Comparison of ENCODE assay signal across 33 cellular contexts in the genomic region with DNA sequence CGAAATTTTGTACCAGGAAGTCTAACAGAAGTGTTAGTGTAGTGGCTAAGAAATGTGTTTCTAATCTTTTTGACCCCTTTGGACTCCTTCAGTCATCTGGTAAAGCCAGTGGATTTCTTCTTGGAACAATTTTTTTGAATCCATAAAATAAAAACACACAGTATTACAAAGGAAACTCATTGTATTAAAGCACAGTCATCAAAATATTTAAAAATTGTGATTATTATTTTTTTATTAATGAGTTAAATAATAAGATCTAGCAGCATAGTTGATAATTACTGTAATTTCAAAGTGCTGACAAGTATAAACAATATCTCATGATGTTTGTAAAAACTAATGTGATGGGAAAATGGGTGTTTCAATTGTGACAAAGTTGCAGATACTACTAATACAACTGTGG.
DNase-seq lines count a peak whose midpoint lies in the region; ATAC-seq, FAIRE-seq and TF ChIP-seq lines count a peak whose summit lies in the region.
"Had no signal": no experiment of that assay in that cellular context is flagged by ENCODE, and none has a peak within 500 bp of the region (broad histone marks: within the 10 kb centered on the region; RNA-seq: fewer than 3 reads in every experiment).

No MANE protein-coding gene starts in this region.

- no peak overlapping the region for H3K9ac ChIP-seq in HepG2 (ENCODE audit: insufficient read depth, low read depth, low read length)
- H3K9ac ChIP-seq in IMR-90 (ENCODE audit: low read depth, low read length) = no peak overlapping the region
- no peak overlapping the region for H3K9ac ChIP-seq in K562 (ENCODE audit: insufficient read depth in 1 of 2, low read depth in 2 of 2, low read length in 2 of 2)
- H3K9ac ChIP-seq: BLaER1; BLaER1 treated with 17β-estradiol and CSF1 and Interleukin-3, amounts not matched to agents 10 nM and 100 nM had no signal

- no peak overlapping the region for H2AK9ac ChIP-seq in IMR-90 (replicated peaks; ENCODE audit: low read depth, low read length, poor library complexity)

- TF ChIP-seq POLR2A in HepG2 (IDR thresholded peaks at IDR 0.05; ENCODE audit: insufficient read depth in 1 of 2, low read depth in 2 of 2, low read length in 2 of 2) (no peak), right lobe of liver (IDR thresholded peaks at IDR 0.05) (no peak), IMR-90 (IDR thresholded peaks at IDR 0.05; ENCODE audit: low read depth, low read length) (no peak), K562 (conservative IDR thresholded peaks at IDR 0.05) (no peak)

- H4K5ac ChIP-seq in IMR-90 (ENCODE audit: low read depth, low read length) = no peak overlapping the region

- intact Hi-C loops in HepG2 (cut with micrococcal nuclease; ENCODE audit: unreplicated experiment) (no loop called here), right lobe of liver (cut with DNase I) (no loop called here), IMR-90 (cut with micrococcal nuclease) (no loop called here), K562 (cut with micrococcal nuclease) (no loop called here), dorsolateral prefrontal cortex (cut with DNase I) (no loop called here)

- no peak for TF ChIP-seq RAD21 in HepG2 (CRISPR knock-in tag; IDR thresholded peaks at IDR 0.05)
- no peak for TF ChIP-seq RAD21 in IMR-90 (IDR thresholded peaks at IDR 0.05; ENCODE audit: low read length)
- no peak for TF ChIP-seq RAD21 in K562 (CRISPR knock-in tag; conservative IDR thresholded peaks at IDR 0.05 in 1 of 2, IDR thresholded peaks at IDR 0.05 in 1 of 2)

- dilution Hi-C loops in IMR-90 (cut with HindIII; ENCODE audit: low sequenced_read_pairs, unreplicated experiment) = no loop called here

- in situ Hi-C loops in HepG2 (cut with HindIII; ENCODE audit: extremely low pct_ligation_motif_present, low pct_unique_long_range_greater_than_20kb) (no loop called here), IMR-90 (cut with MboI; ENCODE audit: low sequenced_read_pairs) (no loop called here), K562 (cut with MboI) (no loop called here)

- POLR2A ChIA-PET in HepG2 (lab: Yijun Ruan, JAX) (no interaction called here), IMR-90 (lab: Charles Lee; ENCODE audit: unreplicated experiment) (no interaction called here), K562 (lab: Yijun Ruan, JAX) (no interaction called here)

- H3K18ac ChIP-seq in IMR-90 (ENCODE audit: low read depth, low read length) = no peak overlapping the region

- WGBS in HepG2 (ENCODE audit: low lambda C conversion rate) = 0% methylated on average over 1 of the region's 1 CpG
- 14% methylated on average over 1 of the region's 1 CpG for WGBS in right lobe of liver (ENCODE audit: insufficient coverage, low coverage, low lambda C conversion rate, missing lambda C conversion rate)
- WGBS in IMR-90 (ENCODE audit: extremely low coverage in 2 of 2, insufficient read length in 1 of 2), 2 experiments = no CpG with 5 or more reads among the region's 1 CpG
- 8% methylated on average over 1 of the region's 1 CpG for WGBS in K562 (ENCODE audit: insufficient coverage, low coverage, missing lambda C conversion rate)

- H4K8ac ChIP-seq in IMR-90 (ENCODE audit: low read depth in 2 of 2, low read length in 2 of 2) = no peak overlapping the region

- TF ChIP-seq EP300 in HepG2 (IDR thresholded peaks at IDR 0.05; ENCODE audit: low read depth in 2 of 2, low read length in 2 of 2) = no peak
- no peak for TF ChIP-seq EP300 in HepG2 (CRISPR knock-in tag; IDR thresholded peaks at IDR 0.05; ENCODE audit: borderline replicate concordance)
- TF ChIP-seq EP300 in K562 (IDR thresholded peaks at IDR 0.05; ENCODE audit: low read length) = no peak

- H3K79me2 ChIP-seq in HepG2 (ENCODE audit: insufficient read depth, low read length) (no peaks in the 10 kb centered on the region), K562 (ENCODE audit: control insufficient read depth, insufficient read depth, low read length) (no peaks in the 10 kb centered on the region)

- no peak overlapping the region for H2BK20ac ChIP-seq in IMR-90 (ENCODE audit: low read depth, low read length)

- no peaks in the 10 kb centered on the region for H4K20me1 ChIP-seq in HepG2 (ENCODE audit: insufficient read depth, low read length)
- H4K20me1 ChIP-seq in IMR-90 (ENCODE audit: insufficient read depth, low read length) = no peaks in the 10 kb centered on the region
- no peaks in the 10 kb centered on the region for H4K20me1 ChIP-seq in K562 (replicated peaks; ENCODE audit: control insufficient read depth, insufficient read depth, low read length)
- H4K20me1 ChIP-seq: BLaER1; BLaER1 treated with 17β-estradiol and CSF1 and Interleukin-3, amounts not matched to agents 10 nM and 100 nM had no signal

- H3K4me1 ChIP-seq in HepG2 (ENCODE audit: insufficient read depth, low read length) (no peaks in the 10 kb centered on the region), right lobe of liver (no peaks in the 10 kb centered on the region), IMR-90 (ENCODE audit: control insufficient read depth, insufficient read depth, low read length) (no peaks in the 10 kb centered on the region), K562 (replicated peaks in 1 of 2; ENCODE audit: control insufficient read depth in 2 of 2, insufficient read depth in 2 of 2, low read length in 2 of 2) (no peaks in the 10 kb centered on the region)
- H3K4me1 ChIP-seq: A549; BE2C; BLaER1; BLaER1 treated with 17β-estradiol and CSF1 and Interleukin-3, amounts not matched to agents 10 nM and 100 nM; Caco-2 had no signal

- H3K9me1 ChIP-seq in IMR-90 (ENCODE audit: insufficient read depth, low read length) (no peaks in the 10 kb centered on the region), K562 (ENCODE audit: control insufficient read depth, insufficient read depth, low read length) (no peaks in the 10 kb centered on the region)

- no peak overlapping the region for H2BK120ac ChIP-seq in IMR-90 (ENCODE audit: low read depth, low read length)

- H3K36me3 ChIP-seq in HepG2 (replicated peaks in 1 of 2; ENCODE audit: control insufficient read depth in 1 of 2, insufficient read depth in 2 of 2, low read length in 2 of 2) (no peaks in the 10 kb centered on the region), right lobe of liver (no peaks in the 10 kb centered on the region), IMR-90 (ENCODE audit: control insufficient read depth, insufficient read depth, low read length) (no peaks in the 10 kb centered on the region), K562 (ENCODE audit: control insufficient read depth, insufficient read depth, low read length) (no peaks in the 10 kb centered on the region)
- H3K36me3 ChIP-seq: BE2C; BLaER1; BLaER1 treated with 17β-estradiol and CSF1 and Interleukin-3, amounts not matched to agents 10 nM and 100 nM had no signal

- H3K23ac ChIP-seq in IMR-90 (ENCODE audit: low read depth, low read length) = no peak overlapping the region

- no peak for FAIRE-seq in HepG2 (lab: Jason Lieb, UNC)
- FAIRE-seq in K562 (lab: Jason Lieb, UNC) = no peak
- FAIRE-seq: A204.1, A549, D721Med had no signal

- H3K27ac ChIP-seq in HepG2 (ENCODE audit: extremely low read length, insufficient read depth, low read length) (no peak overlapping the region), right lobe of liver (no peak overlapping the region), IMR-90 (ENCODE audit: insufficient read depth, low read length) (no peak overlapping the region), K562 (ENCODE audit: extremely low read depth, low read depth, low read length) (no peak overlapping the region), dorsolateral prefrontal cortex (no peak overlapping the region)
- H3K27ac ChIP-seq: 22Rv1; A549; BLaER1; BLaER1 treated with 17β-estradiol and CSF1 and Interleukin-3, amounts not matched to agents 10 nM and 100 nM; C4-2B had no signal

- H2AFZ ChIP-seq in HepG2 (ENCODE audit: low read length) (no peak overlapping the region), IMR-90 (replicated peaks; ENCODE audit: low read length, poor library complexity) (no peak overlapping the region), K562 (ENCODE audit: low read depth, low read length) (no peak overlapping the region)

- H2BK5ac ChIP-seq in IMR-90 (ENCODE audit: low read depth, low read length, poor library complexity, severe bottlenecking) = no peak overlapping the region

- no peak for DNase-seq in HepG2 (ENCODE audit: low spot score)
- no peak for DNase-seq in right lobe of liver
- DNase-seq in IMR-90 = no peak
- DNase-seq in K562 (ENCODE audit: extremely low read depth in 1 of 4, low spot score in 3 of 4) = no peak
- DNase-seq in dorsolateral prefrontal cortex = no peak
- DNase-seq in activated effector memory CD4-positive, alpha-beta T cell treated with anti-CD3 and anti-CD28 coated beads, Interleukin-2, amount 50 U/mL, for 16 hours = no peak
- DNase-seq: 8988T; ACHN; AML-193; BE2C; C1 segment of cervical spinal cord; Caco-2; Calu3; CD4-positive, alpha-beta memory T cell; CD4-positive, alpha-beta T cell; CD4-positive, CD25-positive, alpha-beta regulatory T cell; CD8-positive, alpha-beta memory T cell; CD8-positive, alpha-beta T cell; COR-L47; DMS 273 treated with DMSO at 0.1 percent for 48 hours; DMS153; DMS53; DMS79; DMS79 treated with DMSO at 0.1 percent for 48 hours; DND-41; EL had no signal

- no TSS peak for BruUV-seq in HepG2 (replicated peaks; lab: Mats Ljungman, UMichigan)
- BruUV-seq in IMR-90 (replicated peaks; lab: Mats Ljungman, UMichigan) = no TSS peak
- BruUV-seq in K562 (replicated peaks; lab: Mats Ljungman, UMichigan) = no TSS peak

- H3K4me2 ChIP-seq in HepG2 (ENCODE audit: low read depth, low read length) = no peak overlapping the region
- no peak overlapping the region for H3K4me2 ChIP-seq in IMR-90 (ENCODE audit: low read depth, low read length)
- no peak overlapping the region for H3K4me2 ChIP-seq in K562 (ENCODE audit: insufficient read depth, low read length)
- H3K4me2 ChIP-seq: A549; BLaER1; BLaER1 treated with 17β-estradiol and CSF1 and Interleukin-3, amounts not matched to agents 10 nM and 100 nM had no signal

- CTCF ChIA-PET in HepG2 (lab: Yijun Ruan, JAX; ENCODE audit: low intra/inter-chr PET ratio, low total read pairs) = no interaction called here
- CTCF ChIA-PET in IMR-90 (lab: Yijun Ruan, JAX) = no interaction called here
- CTCF ChIA-PET in K562 (lab: Yijun Ruan, JAX; ENCODE audit: low intra/inter-chr PET ratio) = no interaction called here

- TF ChIP-seq CTCF in HepG2 (CRISPR knock-in tag; IDR thresholded peaks at IDR 0.05) (no peak), right lobe of liver (IDR thresholded peaks at IDR 0.05) (no peak), IMR-90 (conservative IDR thresholded peaks at IDR 0.05; ENCODE audit: low read depth, low read length) (no peak), K562 (IDR thresholded peaks at IDR 0.05 in 2 of 3, conservative IDR thresholded peaks at IDR 0.05 in 1 of 3; ENCODE audit: insufficient read depth in 2 of 3, low read depth in 1 of 3, low read length in 3 of 3) (no peak), dorsolateral prefrontal cortex (IDR thresholded peaks at IDR 0.05 in 54 of 56, conservative IDR thresholded peaks at IDR 0.05 in 2 of 56; ENCODE audit: low read depth in 1 of 56, partially characterized antibody in 56 of 56) (no peak)

- no peak overlapping the region for H3K56ac ChIP-seq in IMR-90 (ENCODE audit: extremely low read depth, insufficient read depth, low read length)

- H3K14ac ChIP-seq in IMR-90 (replicated peaks; ENCODE audit: low read depth, low read length) = no peak overlapping the region

- no peak overlapping the region for H4K91ac ChIP-seq in IMR-90 (ENCODE audit: insufficient read depth, low read depth, low read length)

- H3K79me1 ChIP-seq in IMR-90 (ENCODE audit: low read depth in 1 of 2, low read length in 2 of 2) = no peaks in the 10 kb centered on the region

- no peak overlapping the region for H2AK5ac ChIP-seq in IMR-90 (ENCODE audit: low read depth, low read length)

- H3K4ac ChIP-seq in IMR-90 (ENCODE audit: low read depth, low read length) = no peak overlapping the region

- no peak overlapping the region for H2BK15ac ChIP-seq in IMR-90 (ENCODE audit: low read depth, low read length)

- peaks cover 18% of the 10 kb centered on the region for H3K9me3 ChIP-seq in HepG2 (ENCODE audit: low read length)
- H3K9me3 ChIP-seq in right lobe of liver = no peaks in the 10 kb centered on the region
- H3K9me3 ChIP-seq in IMR-90 (ENCODE audit: control insufficient read depth, insufficient read depth, low read length) = peaks cover 5% of the 10 kb centered on the region
- H3K9me3 ChIP-seq in K562 (replicated peaks; ENCODE audit: control insufficient read depth, insufficient read depth, low read depth, low read length) = no peaks in the 10 kb centered on the region; the same call in 1 of the 2 replicates
- H3K9me3 ChIP-seq: A549, BE2C, Caco-2 had no signal

- H3K27me3 ChIP-seq in HepG2 (ENCODE audit: control insufficient read depth in 1 of 2, insufficient read depth in 2 of 2, low read length in 2 of 2) (no peaks in the 10 kb centered on the region), right lobe of liver (no peaks in the 10 kb centered on the region), IMR-90 (ENCODE audit: control insufficient read depth, insufficient read depth, low read length) (no peaks in the 10 kb centered on the region), K562 (ENCODE audit: control insufficient read depth in 2 of 2, insufficient read depth in 2 of 2, low read length in 2 of 2) (no peaks in the 10 kb centered on the region), dorsolateral prefrontal cortex (peaks cover 0 to 4% (median 0%) of the 10 kb centered on the region in 45 donors)
- H3K27me3 ChIP-seq: BE2C; BLaER1; BLaER1 treated with 17β-estradiol and CSF1 and Interleukin-3, amounts not matched to agents 10 nM and 100 nM had no signal

- ATAC-seq in HepG2 (no peak), right lobe of liver (no peak), IMR-90 (ENCODE audit: low read depth) (no peak), K562 (no peak)
- ATAC-seq: A549; CD8-positive, alpha-beta T cell had no signal

- no peak overlapping the region for H3K4me3 ChIP-seq in HepG2 (replicated peaks in 1 of 3; ENCODE audit: insufficient read depth in 1 of 3, low read depth in 2 of 3, low read length in 3 of 3)
- H3K4me3 ChIP-seq in right lobe of liver = no peak overlapping the region
- no peak overlapping the region for H3K4me3 ChIP-seq in IMR-90 (ENCODE audit: insufficient read depth, low read depth, low read length)
- H3K4me3 ChIP-seq in K562 = no peak overlapping the region
- H3K4me3 ChIP-seq in dorsolateral prefrontal cortex = no peak overlapping the region
- H3K4me3 ChIP-seq: A549; BLaER1; BLaER1 treated with 17β-estradiol and CSF1 and Interleukin-3, amounts not matched to agents 10 nM and 100 nM had no signal

Comparison
In these comparisons a context has a peak if more than half of its experiments do, and no peak if none do; other contexts are left out.
1. Of the 241 proteins assayed by ChIP-seq in both HepG2 and K562: peak only in HepG2: none; only in K562: MAFG; in both: MAFF; in neither: 238; mixed calls (peak in some experiments, not most) for 1.